14 cellular contexts compared by ENCODE assay signal in genomic region chr3:171446801-171447578, GRCh38. TPM values are rescaled to one million over a fixed set of nuclear protein-coding genes. Genes with fewer than 3 reads are reported as not detected.
DNase-seq lines count a peak whose midpoint lies in the region; ATAC-seq and TF ChIP-seq lines count a peak whose summit lies in the region.
"Had no signal": no experiment of that assay in that cellular context is flagged by ENCODE, and none has a peak within 500 bp of the region (broad histone marks: within the 10 kb centered on the region; RNA-seq: fewer than 3 reads in every experiment).

No MANE protein-coding gene starts in this region.

- ATAC-seq in activated T-helper 17 cell treated with anti-CD3 and anti-CD28 coated beads, Interleukin-2, amount 50 U/mL, for 72 hours (replicated peaks), result peak; percentile 52
- ATAC-seq in GM18498 (IDR thresholded peaks at IDR 0.05; ENCODE audit: unreplicated experiment) (no peak), GM18520 (IDR thresholded peaks at IDR 0.05; ENCODE audit: unreplicated experiment) (no peak)
- ATAC-seq: stimulated activated memory B cell treated with anti-CD40 and anti-IgM and Interleukin-4, amounts not matched to agents 10 μg/mL and 1 μg/mL and 100 μg/mL, for 72 hours had no signal

- H3K4me1 Mint-ChIP-seq in activated T-helper 17 cell treated with anti-CD3 and anti-CD28 coated beads, Interleukin-2, amount 50 U/mL, for 72 hours, result peaks cover 22% of the 10 kb centered on the region
- H3K4me1 Mint-ChIP-seq: memory B cell; stimulated activated memory B cell treated with anti-CD40 and anti-IgM and Interleukin-4, amounts not matched to agents 10 μg/mL and 1 μg/mL and 100 μg/mL, for 72 hours had no signal

- no peaks in the 10 kb centered on the region for H3K36me3 ChIP-seq in BJ (ENCODE audit: control insufficient read depth, insufficient read depth, low read length)

- CTCF ChIA-PET in BJ (lab: Yijun Ruan, JAX), result interaction anchor here (0.6 kb wide), 1 partner anchor 10 kb away, joined by 3 read pairs; no protein-coding TSS in a partner anchor

- no peak overlapping the region for H3K4me3 ChIP-seq in BJ (ENCODE audit: low read depth, low read length)
- H3K4me3 ChIP-seq: smooth muscle cell had no signal

- no peaks in the 10 kb centered on the region for H3K27me3 Mint-ChIP-seq in activated T-helper 17 cell treated with anti-CD3 and anti-CD28 coated beads, Interleukin-2, amount 50 U/mL, for 72 hours
- H3K27me3 Mint-ChIP-seq: memory B cell; stimulated activated memory B cell treated with anti-CD40 and anti-IgM and Interleukin-4, amounts not matched to agents 10 μg/mL and 1 μg/mL and 100 μg/mL, for 72 hours had no signal

- TF ChIP-seq CTCF in BJ (IDR thresholded peaks at IDR 0.05; ENCODE audit: insufficient read depth, low read depth, low read length), result no peak

- no peaks in the 10 kb centered on the region for H3K27me3 ChIP-seq in BJ (ENCODE audit: control insufficient read depth, insufficient read depth, low read length)

- H3K36me3 Mint-ChIP-seq in activated T-helper 17 cell treated with anti-CD3 and anti-CD28 coated beads, Interleukin-2, amount 50 U/mL, for 72 hours (ENCODE audit: low read depth), result peaks cover 17% of the 10 kb centered on the region
- H3K36me3 Mint-ChIP-seq: memory B cell; stimulated activated memory B cell treated with anti-CD40 and anti-IgM and Interleukin-4, amounts not matched to agents 10 μg/mL and 1 μg/mL and 100 μg/mL, for 72 hours had no signal

- H3K9me3 Mint-ChIP-seq in activated T-helper 17 cell treated with anti-CD3 and anti-CD28 coated beads, Interleukin-2, amount 50 U/mL, for 72 hours, result no peaks in the 10 kb centered on the region
- H3K9me3 Mint-ChIP-seq: H9; memory B cell; stimulated activated memory B cell treated with anti-CD40 and anti-IgM and Interleukin-4, amounts not matched to agents 10 μg/mL and 1 μg/mL and 100 μg/mL, for 72 hours had no signal

- DNase-seq in BJ (ENCODE audit: low read depth) (peak; percentile 52), HS-27A (ENCODE audit: low read depth) (peak; percentile 64), kidney glomerular epithelial cell (lab: John Stamatoyannopoulos, UW) (peak; percentile 70), NCI-H2196 treated with DMSO at 0.1 percent for 48 hours (lab: John Stamatoyannopoulos, UW; ENCODE audit: unreplicated experiment) (no peak)
- DNase-seq in stimulated activated naive CD4-positive, alpha-beta T cell (lab: John Stamatoyannopoulos, UW), result no peak
- DNase-seq: H9, NCI-H2171 treated with DMSO at 0.1 percent for 48 hours, SW 1271 had no signal

- POLR2A ChIA-PET in BJ (lab: Charles Lee), result interaction anchor here (0.7 kb wide), 1 partner anchor 51 kb away, joined by 5 read pairs; no protein-coding TSS in a partner anchor

- peak overlapping the region; percentile 27 for H3K4me3 Mint-ChIP-seq in activated T-helper 17 cell treated with anti-CD3 and anti-CD28 coated beads, Interleukin-2, amount 50 U/mL, for 72 hours
- H3K4me3 Mint-ChIP-seq: H9; memory B cell; stimulated activated memory B cell treated with anti-CD40 and anti-IgM and Interleukin-4, amounts not matched to agents 10 μg/mL and 1 μg/mL and 100 μg/mL, for 72 hours had no signal

- no peak overlapping the region for H3K27ac Mint-ChIP-seq in activated T-helper 17 cell treated with anti-CD3 and anti-CD28 coated beads, Interleukin-2, amount 50 U/mL, for 72 hours
- H3K27ac Mint-ChIP-seq: memory B cell; stimulated activated memory B cell treated with anti-CD40 and anti-IgM and Interleukin-4, amounts not matched to agents 10 μg/mL and 1 μg/mL and 100 μg/mL, for 72 hours had no signal

RNA-seq across cellular contexts. Expression of gene TNIK, which starts 13.2 kb away (rescaled TPM):
- polyA plus RNA-seq in BJ (2011; rRNA removed), result 2.1 and 3.9 TPM in 2 replicates
- polyA minus RNA-seq in BJ (2011; rRNA and poly(A)+ RNA removed), result 2.5 and 3.6 TPM in 2 replicates
- 10 to 100 TPM; 28.6 to 43.8 TPM for total RNA-seq in activated T-helper 17 cell treated with anti-CD3 and anti-CD28 coated beads, Interleukin-2, amount 50 U/mL, for 72 hours

Comparison
In these comparisons a context has a peak if more than half of its experiments do, and no peak if none do; other contexts are left out.
1. DNase-seq: peak in BJ (single experiment), HS-27A (single experiment) and kidney glomerular epithelial cell (single experiment); none in stimulated activated naive CD4-positive, alpha-beta T cell (0 of 6) and NCI-H2196 treated with DMSO at 0.1 percent for 48 hours (single experiment).